In genomic region chr4:6885953-6886557, GRCh38 we compare ENCODE assay signal across 8 cellular contexts. TPM values are rescaled to one million over a fixed set of nuclear protein-coding genes. Genes with fewer than 3 reads are reported as not detected.
DNase-seq lines count a peak whose midpoint lies in the region; TF ChIP-seq lines count a peak whose summit lies in the region.

No MANE protein-coding gene starts in this region.

- H3K27me3 ChIP-seq in spleen (replicated peaks in 1 of 7): no peaks in the 10 kb centered on the region

- H3K4me1 ChIP-seq in spleen: peaks cover 21 to 53% (median 36%) of the 10 kb centered on the region in 6 donors

- TF ChIP-seq POLR2A in spleen (IDR thresholded peaks at IDR 0.05): no peak

- no peak for TF ChIP-seq CTCF in GM13977 (IDR thresholded peaks at IDR 0.05; ENCODE audit: extremely low read depth, insufficient read depth, missing control alignments)
- peak; percentile 12 for TF ChIP-seq CTCF in astrocyte of the cerebellum (IDR thresholded peaks at IDR 0.05; ENCODE audit: low read depth, low read length, missing control alignments)
- TF ChIP-seq CTCF in spleen (IDR thresholded peaks at IDR 0.05 in 8 of 11, conservative IDR thresholded peaks at IDR 0.05 in 3 of 11): peak in 7 of 11 experiments; percentile 17 to 57 (median 47)

- intact Hi-C loops in spleen (cut with DNase I; ENCODE audit: low total_unique reads): no loop called here

- WGBS in spleen, 5 donors: 30 to 46% (median 39%) methylated on average over 12 to 15 of the region's 15 CpGs

- in situ Hi-C loops in GM13977 (cut with MboI; ENCODE audit: low pct_unique_long_range_greater_than_20kb, low sequenced_read_pairs, unreplicated experiment) (no loop called here), astrocyte of the cerebellum (cut with HindIII; ENCODE audit: low sequenced_read_pairs) (no loop called here)

- peaks cover 3 to 36% (median 21%) of the 10 kb centered on the region in 6 donors for H3K36me3 ChIP-seq in spleen

- H3K9me3 ChIP-seq in spleen: peaks cover 0 to 14% (median 8%) of the 10 kb centered on the region in 8 donors

- DNase-seq in AG08395 (ENCODE audit: low spot score) (peak; percentile 75), GM13977 (ENCODE audit: low spot score) (peak; percentile 52), NCI-H2107 treated with DMSO at 0.1 percent for 48 hours (lab: John Stamatoyannopoulos, UW; ENCODE audit: unreplicated experiment) (peak; percentile 62), astrocyte of the cerebellum (ENCODE audit: low read depth) (no peak), inferior parietal cortex (ENCODE audit: extremely low spot score) (peak; percentile 79), spleen (peak; percentile 89), NCI-H2196 (lab: John Stamatoyannopoulos, UW; ENCODE audit: unreplicated experiment) (no peak), activated gamma-delta T cell treated with Interleukin-2 at 50 U/mL for 16 hours (no peak)

- H3K4me3 ChIP-seq in astrocyte of the cerebellum (ENCODE audit: low read depth, low read length) (no peak overlapping the region), spleen (no peak overlapping the region)

- H3K27ac ChIP-seq in spleen: peak overlapping the region; percentile 12 to 87 (median 70)

RNA-seq across cellular contexts. Expression of gene TBC1D14, which starts 23.6 kb away (rescaled TPM):
- total RNA-seq in spleen: 100 to 1,000 TPM in 1 of 7 donors, 10 to 100 TPM in 6; 45.7 to 114 (median 79.2) TPM
- 10 to 100 TPM; 13.7 to 24.0 (median 18.2) TPM for polyA plus RNA-seq in spleen

Comparison
In these comparisons a context has a peak if more than half of its experiments do, and no peak if none do; other contexts are left out.
1. DNase-seq: peak in AG08395 (single experiment), GM13977 (single experiment), NCI-H2107 treated with DMSO at 0.1 percent for 48 hours (single experiment), inferior parietal cortex (single experiment) and spleen (single experiment); none in astrocyte of the cerebellum (single experiment), NCI-H2196 (single experiment) and activated gamma-delta T cell treated with Interleukin-2 at 50 U/mL for 16 hours (single experiment).